In the genomic region with DNA sequence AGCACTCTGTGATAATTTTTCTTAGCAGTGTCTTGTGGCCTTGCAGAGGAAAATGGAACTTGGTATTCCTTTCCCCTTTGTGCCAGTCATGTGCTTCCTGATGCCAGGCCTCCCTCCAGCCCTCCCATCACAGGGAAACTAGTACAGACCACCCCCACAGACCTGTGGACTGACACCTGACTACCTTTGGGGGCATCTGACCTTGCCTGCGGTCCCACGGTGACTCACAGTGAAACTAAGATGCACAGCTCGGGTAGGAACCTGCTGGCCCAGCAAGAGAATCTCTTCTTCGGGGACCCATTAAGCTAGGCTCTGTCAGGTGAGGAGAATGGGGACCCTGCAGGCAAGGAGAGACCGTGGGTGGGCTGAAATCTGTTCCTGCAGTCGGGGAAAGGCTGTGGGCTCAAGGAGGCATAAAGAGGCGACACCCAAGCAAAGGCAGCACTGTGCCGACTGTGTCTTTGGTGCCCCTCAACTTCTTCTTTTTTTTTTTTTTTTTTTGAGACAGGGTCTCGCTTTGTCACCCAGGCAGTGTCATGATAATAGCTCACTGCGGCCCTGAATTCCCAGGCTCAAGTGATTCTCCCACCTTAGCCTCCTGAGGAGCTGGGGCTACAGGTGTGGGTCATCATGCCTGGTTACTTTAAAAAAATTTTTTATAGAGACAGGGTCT, we compare ENCODE assay signal across 1 cellular context.
TF ChIP-seq lines count a peak whose summit lies in the region.

No MANE protein-coding gene starts in this region.

TF ChIP-seq in GM23338, 12 proteins besides CTCF, POLR2A, EP300 and RAD21:
- no peak for TF ChIP-seq ZNF331 (CRISPR knock-in tag; IDR thresholded peaks at IDR 0.05; ENCODE audit: low read depth)
- TF ChIP-seq STAT1 (IDR thresholded peaks at IDR 0.05; ENCODE audit: unreplicated experiment): no peak
- no peak for TF ChIP-seq NANOG (IDR thresholded peaks at IDR 0.05; ENCODE audit: borderline replicate concordance)
- TF ChIP-seq CREB1 (CRISPR knock-in tag; IDR thresholded peaks at IDR 0.05; ENCODE audit: low read depth): no peak
- TF ChIP-seq, protein P1, sequence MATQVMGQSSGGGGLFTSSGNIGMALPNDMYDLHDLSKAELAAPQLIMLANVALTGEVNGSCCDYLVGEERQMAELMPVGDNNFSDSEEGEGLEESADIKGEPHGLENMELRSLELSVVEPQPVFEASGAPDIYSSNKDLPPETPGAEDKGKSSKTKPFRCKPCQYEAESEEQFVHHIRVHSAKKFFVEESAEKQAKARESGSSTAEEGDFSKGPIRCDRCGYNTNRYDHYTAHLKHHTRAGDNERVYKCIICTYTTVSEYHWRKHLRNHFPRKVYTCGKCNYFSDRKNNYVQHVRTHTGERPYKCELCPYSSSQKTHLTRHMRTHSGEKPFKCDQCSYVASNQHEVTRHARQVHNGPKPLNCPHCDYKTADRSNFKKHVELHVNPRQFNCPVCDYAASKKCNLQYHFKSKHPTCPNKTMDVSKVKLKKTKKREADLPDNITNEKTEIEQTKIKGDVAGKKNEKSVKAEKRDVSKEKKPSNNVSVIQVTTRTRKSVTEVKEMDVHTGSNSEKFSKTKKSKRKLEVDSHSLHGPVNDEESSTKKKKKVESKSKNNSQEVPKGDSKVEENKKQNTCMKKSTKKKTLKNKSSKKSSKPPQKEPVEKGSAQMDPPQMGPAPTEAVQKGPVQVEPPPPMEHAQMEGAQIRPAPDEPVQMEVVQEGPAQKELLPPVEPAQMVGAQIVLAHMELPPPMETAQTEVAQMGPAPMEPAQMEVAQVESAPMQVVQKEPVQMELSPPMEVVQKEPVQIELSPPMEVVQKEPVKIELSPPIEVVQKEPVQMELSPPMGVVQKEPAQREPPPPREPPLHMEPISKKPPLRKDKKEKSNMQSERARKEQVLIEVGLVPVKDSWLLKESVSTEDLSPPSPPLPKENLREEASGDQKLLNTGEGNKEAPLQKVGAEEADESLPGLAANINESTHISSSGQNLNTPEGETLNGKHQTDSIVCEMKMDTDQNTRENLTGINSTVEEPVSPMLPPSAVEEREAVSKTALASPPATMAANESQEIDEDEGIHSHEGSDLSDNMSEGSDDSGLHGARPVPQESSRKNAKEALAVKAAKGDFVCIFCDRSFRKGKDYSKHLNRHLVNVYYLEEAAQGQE (IDR thresholded peaks at IDR 0.05; ENCODE audit: unreplicated experiment): no peak
- no peak for TF ChIP-seq EZH2phosphoT487 (IDR thresholded peaks at IDR 0.05; ENCODE audit: unreplicated experiment)
- TF ChIP-seq ZNF114 (CRISPR knock-in tag; IDR thresholded peaks at IDR 0.05): no peak
- TF ChIP-seq, protein P2, sequence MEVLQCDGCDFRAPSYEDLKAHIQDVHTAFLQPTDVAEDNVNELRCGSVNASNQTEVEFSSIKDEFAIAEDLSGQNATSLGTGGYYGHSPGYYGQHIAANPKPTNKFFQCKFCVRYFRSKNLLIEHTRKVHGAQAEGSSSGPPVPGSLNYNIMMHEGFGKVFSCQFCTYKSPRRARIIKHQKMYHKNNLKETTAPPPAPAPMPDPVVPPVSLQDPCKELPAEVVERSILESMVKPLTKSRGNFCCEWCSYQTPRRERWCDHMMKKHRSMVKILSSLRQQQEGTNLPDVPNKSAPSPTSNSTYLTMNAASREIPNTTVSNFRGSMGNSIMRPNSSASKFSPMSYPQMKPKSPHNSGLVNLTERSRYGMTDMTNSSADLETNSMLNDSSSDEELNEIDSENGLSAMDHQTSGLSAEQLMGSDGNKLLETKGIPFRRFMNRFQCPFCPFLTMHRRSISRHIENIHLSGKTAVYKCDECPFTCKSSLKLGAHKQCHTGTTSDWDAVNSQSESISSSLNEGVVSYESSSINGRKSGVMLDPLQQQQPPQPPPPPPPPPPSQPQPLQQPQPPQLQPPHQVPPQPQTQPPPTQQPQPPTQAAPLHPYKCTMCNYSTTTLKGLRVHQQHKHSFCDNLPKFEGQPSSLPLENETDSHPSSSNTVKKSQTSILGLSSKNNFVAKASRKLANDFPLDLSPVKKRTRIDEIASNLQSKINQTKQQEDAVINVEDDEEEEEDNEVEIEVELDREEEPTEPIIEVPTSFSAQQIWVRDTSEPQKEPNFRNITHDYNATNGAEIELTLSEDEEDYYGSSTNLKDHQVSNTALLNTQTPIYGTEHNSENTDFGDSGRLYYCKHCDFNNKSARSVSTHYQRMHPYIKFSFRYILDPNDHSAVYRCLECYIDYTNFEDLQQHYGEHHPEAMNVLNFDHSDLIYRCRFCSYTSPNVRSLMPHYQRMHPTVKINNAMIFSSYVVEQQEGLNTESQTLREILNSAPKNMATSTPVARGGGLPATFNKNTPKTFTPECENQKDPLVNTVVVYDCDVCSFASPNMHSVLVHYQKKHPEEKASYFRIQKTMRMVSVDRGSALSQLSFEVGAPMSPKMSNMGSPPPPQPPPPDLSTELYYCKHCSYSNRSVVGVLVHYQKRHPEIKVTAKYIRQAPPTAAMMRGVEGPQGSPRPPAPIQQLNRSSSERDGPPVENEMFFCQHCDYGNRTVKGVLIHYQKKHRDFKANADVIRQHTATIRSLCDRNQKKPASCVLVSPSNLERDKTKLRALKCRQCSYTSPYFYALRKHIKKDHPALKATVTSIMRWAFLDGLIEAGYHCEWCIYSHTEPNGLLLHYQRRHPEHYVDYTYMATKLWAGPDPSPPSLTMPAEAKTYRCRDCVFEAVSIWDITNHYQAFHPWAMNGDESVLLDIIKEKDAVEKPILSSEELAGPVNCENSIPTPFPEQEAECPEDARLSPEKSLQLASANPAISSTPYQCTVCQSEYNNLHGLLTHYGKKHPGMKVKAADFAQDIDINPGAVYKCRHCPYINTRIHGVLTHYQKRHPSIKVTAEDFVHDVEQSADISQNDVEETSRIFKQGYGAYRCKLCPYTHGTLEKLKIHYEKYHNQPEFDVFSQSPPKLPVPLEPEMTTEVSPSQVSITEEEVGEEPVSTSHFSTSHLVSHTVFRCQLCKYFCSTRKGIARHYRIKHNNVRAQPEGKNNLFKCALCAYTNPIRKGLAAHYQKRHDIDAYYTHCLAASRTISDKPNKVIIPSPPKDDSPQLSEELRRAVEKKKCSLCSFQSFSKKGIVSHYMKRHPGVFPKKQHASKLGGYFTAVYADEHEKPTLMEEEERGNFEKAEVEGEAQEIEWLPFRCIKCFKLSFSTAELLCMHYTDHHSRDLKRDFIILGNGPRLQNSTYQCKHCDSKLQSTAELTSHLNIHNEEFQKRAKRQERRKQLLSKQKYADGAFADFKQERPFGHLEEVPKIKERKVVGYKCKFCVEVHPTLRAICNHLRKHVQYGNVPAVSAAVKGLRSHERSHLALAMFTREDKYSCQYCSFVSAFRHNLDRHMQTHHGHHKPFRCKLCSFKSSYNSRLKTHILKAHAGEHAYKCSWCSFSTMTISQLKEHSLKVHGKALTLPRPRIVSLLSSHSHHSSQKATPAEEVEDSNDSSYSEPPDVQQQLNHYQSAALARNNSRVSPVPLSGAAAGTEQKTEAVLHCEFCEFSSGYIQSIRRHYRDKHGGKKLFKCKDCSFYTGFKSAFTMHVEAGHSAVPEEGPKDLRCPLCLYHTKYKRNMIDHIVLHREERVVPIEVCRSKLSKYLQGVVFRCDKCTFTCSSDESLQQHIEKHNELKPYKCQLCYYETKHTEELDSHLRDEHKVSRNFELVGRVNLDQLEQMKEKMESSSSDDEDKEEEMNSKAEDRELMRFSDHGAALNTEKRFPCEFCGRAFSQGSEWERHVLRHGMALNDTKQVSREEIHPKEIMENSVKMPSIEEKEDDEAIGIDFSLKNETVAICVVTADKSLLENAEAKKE (CRISPR knock-in tag; IDR thresholded peaks at IDR 0.05): no peak
- TF ChIP-seq, protein P3, sequence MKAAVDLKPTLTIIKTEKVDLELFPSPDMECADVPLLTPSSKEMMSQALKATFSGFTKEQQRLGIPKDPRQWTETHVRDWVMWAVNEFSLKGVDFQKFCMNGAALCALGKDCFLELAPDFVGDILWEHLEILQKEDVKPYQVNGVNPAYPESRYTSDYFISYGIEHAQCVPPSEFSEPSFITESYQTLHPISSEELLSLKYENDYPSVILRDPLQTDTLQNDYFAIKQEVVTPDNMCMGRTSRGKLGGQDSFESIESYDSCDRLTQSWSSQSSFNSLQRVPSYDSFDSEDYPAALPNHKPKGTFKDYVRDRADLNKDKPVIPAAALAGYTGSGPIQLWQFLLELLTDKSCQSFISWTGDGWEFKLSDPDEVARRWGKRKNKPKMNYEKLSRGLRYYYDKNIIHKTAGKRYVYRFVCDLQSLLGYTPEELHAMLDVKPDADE (IDR thresholded peaks at IDR 0.05): no peak
- TF ChIP-seq POLR2AphosphoS5 (IDR thresholded peaks at IDR 0.05; ENCODE audit: low read depth): no peak
- TF ChIP-seq JUNB (IDR thresholded peaks at IDR 0.05; ENCODE audit: unreplicated experiment): no peak
- TF ChIP-seq EZH2 (IDR thresholded peaks at IDR 0.05; ENCODE audit: low read depth, unreplicated experiment): no peak
